10 cellular contexts compared by ENCODE assay signal in the genomic region with DNA sequence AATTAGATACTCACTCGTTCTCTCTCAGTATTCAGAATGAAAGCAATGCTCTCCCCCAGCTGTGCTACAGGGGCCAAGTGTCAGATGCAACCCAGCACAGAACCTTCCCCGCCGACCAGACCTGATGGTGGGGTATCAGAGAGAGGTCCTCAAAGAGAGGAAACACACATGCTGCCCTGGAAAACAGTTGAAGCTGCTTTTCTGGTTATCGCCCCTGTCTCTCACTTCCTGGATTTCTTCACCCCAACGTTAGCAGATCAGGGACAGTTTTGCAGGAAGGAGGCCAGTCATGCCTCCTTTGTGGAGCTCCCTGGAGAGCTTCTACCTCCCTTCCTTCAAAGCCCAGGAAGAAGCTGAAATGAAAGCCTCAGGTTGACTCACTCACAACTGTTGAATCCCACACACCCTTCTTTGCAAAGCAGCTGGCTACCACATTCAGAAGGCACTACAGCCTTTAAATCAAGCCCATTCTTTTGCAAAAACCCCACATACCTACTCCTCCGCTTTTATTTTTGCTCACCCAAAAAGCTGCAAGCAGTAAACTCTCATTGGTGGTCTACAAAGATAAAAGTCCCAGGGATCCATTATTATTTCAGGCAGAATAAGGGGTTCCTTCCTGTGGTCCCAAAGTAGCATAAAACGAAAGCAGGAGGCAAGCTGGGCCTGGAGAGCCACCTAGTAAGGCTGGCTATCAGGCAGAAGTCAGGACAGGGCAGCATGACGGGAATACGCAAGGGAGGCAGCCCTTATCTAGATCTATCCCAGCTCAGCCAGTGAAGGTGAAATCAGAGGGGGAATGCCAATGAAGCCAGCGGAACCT. TPM values are rescaled to one million over a fixed set of nuclear protein-coding genes. Genes with fewer than 3 reads are reported as not detected.
DNase-seq lines count a peak whose midpoint lies in the region; TF ChIP-seq lines count a peak whose summit lies in the region.
"Had no signal": no experiment of that assay in that cellular context is flagged by ENCODE, and none has a peak within 500 bp of the region (broad histone marks: within the 10 kb centered on the region; RNA-seq: fewer than 3 reads in every experiment).

No MANE protein-coding gene starts in this region.

- peak overlapping the region; percentile 71 for H3K27ac ChIP-seq in OCI-LY3 (ENCODE audit: low read length)

- no peaks in the 10 kb centered on the region for H3K36me3 ChIP-seq in HAP-1 (replicated peaks)
- H3K36me3 ChIP-seq in OCI-LY3 (replicated peaks; ENCODE audit: low read depth, low read length) = peaks cover 19% of the 10 kb centered on the region

- peaks cover 62% of the 10 kb centered on the region for H4K20me1 ChIP-seq in OCI-LY3 (ENCODE audit: insufficient read depth, low read length)

- DNase-seq in GM13976 (ENCODE audit: low spot score) = peak; percentile 46
- peak; percentile 34 to 46 for DNase-seq in HAP-1 (ENCODE audit: low spot score in 2 of 2)
- DNase-seq in islet precursor cell = peak; percentile 59
- no peak for DNase-seq in NCI-H1105 (lab: John Stamatoyannopoulos, UW)
- DNase-seq in mesenteric fat pad (ENCODE audit: low spot score) = no peak
- DNase-seq in SIG-M5 treated with dmso at 0.1 percent for 504 hours (lab: John Stamatoyannopoulos, UW; ENCODE audit: unreplicated experiment) = no peak
- DNase-seq in activated CD8-positive, alpha-beta memory T cell treated with anti-CD3 and anti-CD28 coated beads for 24 hours = no peak
- DNase-seq: NCI-H524, T-helper 2 cell had no signal

- H3K4me2 ChIP-seq in OCI-LY3 (ENCODE audit: low read length) = peak overlapping the region; percentile 89

- peaks cover 99% of the 10 kb centered on the region for H3K79me2 ChIP-seq in OCI-LY3 (ENCODE audit: low read length)

- TF ChIP-seq CTCF in GM13976 (IDR thresholded peaks at IDR 0.05; ENCODE audit: borderline replicate concordance, control extremely low read depth, extremely low read depth, insufficient read depth, missing control alignments) = no peak
- no peak for TF ChIP-seq CTCF in OCI-LY3 (IDR thresholded peaks at IDR 0.05; ENCODE audit: low read depth, low read length)

- peak overlapping the region; percentile 39 for H3K9ac ChIP-seq in OCI-LY3 (ENCODE audit: low read length)

- 0 out of 2 replicates have a peak, but pooled peaks cover 2% of the 10 kb centered on the region for H3K9me3 ChIP-seq in HAP-1
- peaks cover 9% of the 10 kb centered on the region for H3K9me3 ChIP-seq in OCI-LY3 (ENCODE audit: insufficient read depth, low read length)

- H2AFZ ChIP-seq in OCI-LY3 (ENCODE audit: low read depth, low read length) = no peak overlapping the region

- no peaks in the 10 kb centered on the region for H3K27me3 ChIP-seq in HAP-1 (ENCODE audit: low read depth)
- H3K27me3 ChIP-seq in OCI-LY3 (ENCODE audit: low read depth, low read length) = no peaks in the 10 kb centered on the region

- H3K4me1 ChIP-seq in HAP-1 (peaks cover 19% of the 10 kb centered on the region), OCI-LY3 (ENCODE audit: low read length) (peaks cover 45% of the 10 kb centered on the region)

- in situ Hi-C loops in GM13976 (cut with MboI; ENCODE audit: low sequenced_read_pairs, unreplicated experiment) (no loop called here), HAP-1 (cut with MboI; ENCODE audit: low sequenced_read_pairs) (no loop called here)

- H3K4me3 ChIP-seq in HAP-1 = no peak overlapping the region
- peak overlapping the region; percentile 63 for H3K4me3 ChIP-seq in OCI-LY3 (ENCODE audit: low read length)

RNA-seq across cellular contexts. Expression of a gene that starts 23.3 kb away (rescaled TPM):
- 26.2 TPM for total RNA-seq in mesenteric fat pad

Comparison
In these comparisons a context has a peak if more than half of its experiments do, and no peak if none do; other contexts are left out.
1. DNase-seq: peak in GM13976 (single experiment), HAP-1 (2 of 2) and islet precursor cell (single experiment); none in NCI-H1105 (single experiment), mesenteric fat pad (single experiment), SIG-M5 treated with dmso at 0.1 percent for 504 hours (single experiment) and activated CD8-positive, alpha-beta memory T cell treated with anti-CD3 and anti-CD28 coated beads for 24 hours (single experiment).